ENCODE assay signal across 8 cellular contexts in the genomic region with DNA sequence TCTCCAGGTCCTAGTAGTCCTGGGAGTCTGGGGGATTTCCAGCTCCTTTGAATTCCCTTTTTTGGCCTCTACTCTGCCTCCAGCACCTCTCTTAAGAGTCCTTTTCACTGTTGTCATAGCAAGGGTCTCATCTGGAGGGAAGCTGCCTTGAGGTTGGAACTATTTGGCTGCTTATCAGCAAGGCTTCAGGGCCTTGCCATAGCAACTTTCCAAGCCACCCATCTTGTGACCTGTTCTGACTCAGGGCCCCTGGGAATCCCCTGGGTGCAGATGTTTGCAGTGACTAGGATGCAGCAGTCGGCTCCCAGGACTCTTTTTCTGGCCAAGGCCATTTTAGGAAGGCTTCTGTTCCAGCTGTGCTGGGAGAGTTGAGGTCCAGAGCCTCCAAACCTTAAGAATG. TPM values are rescaled to one million over a fixed set of nuclear protein-coding genes. Genes with fewer than 3 reads are reported as not detected.
A peak's percentile ranks its signal among the peaks of the same experiment; 100 is the strongest.
DNase-seq lines count a peak whose midpoint lies in the region; ATAC-seq and TF ChIP-seq lines count a peak whose summit lies in the region.

No MANE protein-coding gene starts in this region.

- H3K9ac ChIP-seq in mammary epithelial cell (ENCODE audit: insufficient read depth, low read length) = no peak overlapping the region

- no peak overlapping the region for H3K27ac Mint-ChIP-seq in GM23338
- H3K27ac Mint-ChIP-seq in naive thymus-derived CD8-positive, alpha-beta T cell = peak overlapping the region in 4 of 10 donors; percentile 5 to 75 (median 24)

- dilution Hi-C loops in mammary epithelial cell (cut with HindIII; ENCODE audit: low sequenced_read_pairs) = loop anchor here (5.0 kb wide), 1 partner anchor 43 kb away; no protein-coding TSS in a partner anchor

- peak; percentile 48 for DNase-seq in COLO829 (ENCODE audit: low spot score)
- peak; percentile 56 for DNase-seq in mammary epithelial cell
- peak; percentile 21 for DNase-seq in omental fat pad (ENCODE audit: low spot score)
- no peak for DNase-seq in GM23338 (ENCODE audit: low spot score)
- no peak for DNase-seq in COR-L47 (lab: John Stamatoyannopoulos, UW)
- no peak for DNase-seq in cerebellar cortex (ENCODE audit: low spot score)
- DNase-seq in naive thymus-derived CD8-positive, alpha-beta T cell = no peak

- H3K4me3 ChIP-seq in mammary epithelial cell (replicated peaks in 1 of 3; ENCODE audit: insufficient read depth in 1 of 3, low read depth in 2 of 3, low read length in 3 of 3) (no peak overlapping the region), GM23338 (no peak overlapping the region)

- ATAC-seq in HG03354 (IDR thresholded peaks at IDR 0.05; ENCODE audit: poor library complexity, severe bottlenecking, unreplicated experiment) (peak; percentile 50), omental fat pad (ENCODE audit: low FRiP score) (no peak), GM23338 (no peak)
- no peak for ATAC-seq in naive thymus-derived CD8-positive, alpha-beta T cell

- no peaks in the 10 kb centered on the region for H3K9me3 ChIP-seq in mammary epithelial cell (replicated peaks; ENCODE audit: insufficient read depth, low read length)

- no peak overlapping the region for H2AFZ ChIP-seq in mammary epithelial cell (ENCODE audit: low read depth, low read length)
- H2AFZ ChIP-seq in GM23338 = no peak overlapping the region

- H4K20me1 ChIP-seq in mammary epithelial cell (ENCODE audit: insufficient read depth, low read length) = no peaks in the 10 kb centered on the region
- H4K20me1 ChIP-seq in GM23338 (replicated peaks; ENCODE audit: insufficient read depth) = no peaks in the 10 kb centered on the region

- H3K79me2 ChIP-seq in mammary epithelial cell (ENCODE audit: insufficient read depth, low read length) = no peaks in the 10 kb centered on the region
- no peaks in the 10 kb centered on the region for H3K79me2 ChIP-seq in GM23338 (replicated peaks; ENCODE audit: insufficient read depth)

- H3K9me3 Mint-ChIP-seq in GM23338 = no peaks in the 10 kb centered on the region
- H3K9me3 Mint-ChIP-seq in naive thymus-derived CD8-positive, alpha-beta T cell = no peaks in the 10 kb centered on the region

- H3F3A ChIP-seq in GM23338 (replicated peaks; ENCODE audit: low read depth) = no peaks in the 10 kb centered on the region

- H3K36me3 Mint-ChIP-seq in GM23338 (ENCODE audit: low read depth) = no peaks in the 10 kb centered on the region
- H3K36me3 Mint-ChIP-seq in naive thymus-derived CD8-positive, alpha-beta T cell = peaks cover 0 to 15% (median 12%) of the 10 kb centered on the region in 3 donors

- no peak overlapping the region for H3K27ac ChIP-seq in mammary epithelial cell (ENCODE audit: insufficient read depth, low read depth, low read length)
- H3K27ac ChIP-seq in GM23338 (ENCODE audit: low read depth) = no peak overlapping the region

- peaks cover 36% of the 10 kb centered on the region for H3K4me1 Mint-ChIP-seq in GM23338
- peaks cover 8 to 68% (median 17%) of the 10 kb centered on the region in 4 donors for H3K4me1 Mint-ChIP-seq in naive thymus-derived CD8-positive, alpha-beta T cell

- intact Hi-C loops in mammary epithelial cell (cut with micrococcal nuclease) = no loop called here

- peaks cover 6% of the 10 kb centered on the region for H3K27me3 Mint-ChIP-seq in GM23338 (ENCODE audit: insufficient read depth, low read depth, poor library complexity)
- H3K27me3 Mint-ChIP-seq in naive thymus-derived CD8-positive, alpha-beta T cell = no peaks in the 10 kb centered on the region

- H3K27me3 ChIP-seq in mammary epithelial cell (ENCODE audit: insufficient read depth, low read length) (no peaks in the 10 kb centered on the region), GM23338 (ENCODE audit: insufficient read depth) (no peaks in the 10 kb centered on the region; the same call in 1 of the 2 replicates)

- in situ Hi-C loops in mammary epithelial cell (cut with MboI; ENCODE audit: low sequenced_read_pairs in 2 of 2) = no loop called here

- CTCF ChIA-PET in mammary epithelial cell (lab: Charles Lee; ENCODE audit: low non-redundant PET) = no interaction called here

- no peak overlapping the region for H3K4me3 Mint-ChIP-seq in GM23338
- no peak overlapping the region for H3K4me3 Mint-ChIP-seq in naive thymus-derived CD8-positive, alpha-beta T cell

- H3K4me1 ChIP-seq in mammary epithelial cell (ENCODE audit: insufficient read depth, low read length) = peaks cover 5% of the 10 kb centered on the region
- peaks cover 18% of the 10 kb centered on the region; the same call in 1 of the 2 replicates for H3K4me1 ChIP-seq in GM23338 (ENCODE audit: insufficient read depth)

- WGBS in mammary epithelial cell (ENCODE audit: low coverage, missing lambda C conversion rate) = 36% methylated on average over 1 of the region's 1 CpG

- no TSS peak for BruUV-seq in mammary epithelial cell (replicated peaks; lab: Mats Ljungman, UMichigan)

- no peak overlapping the region for H3K4me2 ChIP-seq in mammary epithelial cell (ENCODE audit: insufficient read depth, low read depth, low read length)
- H3K4me2 ChIP-seq in GM23338 = no peak overlapping the region

- POLR2A ChIA-PET in naive thymus-derived CD8-positive, alpha-beta T cell (lab: Charles Lee) = interaction anchor here (0.7 kb wide), 1 partner anchor 259 kb away, joined by 3 read pairs; no protein-coding TSS in a partner anchor

- no peaks in the 10 kb centered on the region for H3K9me2 ChIP-seq in GM23338 (ENCODE audit: insufficient read depth)

- TF ChIP-seq CTCF in mammary epithelial cell (conservative IDR thresholded peaks at IDR 0.05 in 1 of 2, IDR thresholded peaks at IDR 0.05 in 1 of 2; ENCODE audit: extremely low read depth in 1 of 2, insufficient read depth in 1 of 2, low read depth in 1 of 2, low read length in 2 of 2) (no peak), omental fat pad (IDR thresholded peaks at IDR 0.05) (no peak), GM23338 (conservative IDR thresholded peaks at IDR 0.05; ENCODE audit: low read depth in 2 of 2) (no peak)

- no peaks in the 10 kb centered on the region for H3K36me3 ChIP-seq in mammary epithelial cell (ENCODE audit: insufficient read depth, low read length)
- no peaks in the 10 kb centered on the region for H3K36me3 ChIP-seq in GM23338 (ENCODE audit: insufficient read depth)

TF ChIP-seq in GM23338, 12 proteins besides CTCF, POLR2A, EP300 and RAD21 (continues in another document):
- TF ChIP-seq NANOG (IDR thresholded peaks at IDR 0.05; ENCODE audit: borderline replicate concordance) = no peak
- TF ChIP-seq STAT1 (IDR thresholded peaks at IDR 0.05; ENCODE audit: unreplicated experiment) = no peak
- TF ChIP-seq EZH2phosphoT487 (IDR thresholded peaks at IDR 0.05; ENCODE audit: unreplicated experiment) = no peak
- no peak for TF ChIP-seq ZNF331 (CRISPR knock-in tag; IDR thresholded peaks at IDR 0.05; ENCODE audit: low read depth)
- TF ChIP-seq POLR2AphosphoS5 (IDR thresholded peaks at IDR 0.05; ENCODE audit: low read depth) = no peak
- no peak for TF ChIP-seq EZH2 (IDR thresholded peaks at IDR 0.05; ENCODE audit: low read depth, unreplicated experiment)
- TF ChIP-seq, protein P1, sequence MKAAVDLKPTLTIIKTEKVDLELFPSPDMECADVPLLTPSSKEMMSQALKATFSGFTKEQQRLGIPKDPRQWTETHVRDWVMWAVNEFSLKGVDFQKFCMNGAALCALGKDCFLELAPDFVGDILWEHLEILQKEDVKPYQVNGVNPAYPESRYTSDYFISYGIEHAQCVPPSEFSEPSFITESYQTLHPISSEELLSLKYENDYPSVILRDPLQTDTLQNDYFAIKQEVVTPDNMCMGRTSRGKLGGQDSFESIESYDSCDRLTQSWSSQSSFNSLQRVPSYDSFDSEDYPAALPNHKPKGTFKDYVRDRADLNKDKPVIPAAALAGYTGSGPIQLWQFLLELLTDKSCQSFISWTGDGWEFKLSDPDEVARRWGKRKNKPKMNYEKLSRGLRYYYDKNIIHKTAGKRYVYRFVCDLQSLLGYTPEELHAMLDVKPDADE (IDR thresholded peaks at IDR 0.05) = no peak
- no peak for TF ChIP-seq ZNF114 (CRISPR knock-in tag; IDR thresholded peaks at IDR 0.05)
- TF ChIP-seq JUNB (IDR thresholded peaks at IDR 0.05; ENCODE audit: unreplicated experiment) = no peak
- no peak for TF ChIP-seq CREB1 (CRISPR knock-in tag; IDR thresholded peaks at IDR 0.05; ENCODE audit: low read depth)

RNA-seq across cellular contexts. Expression of a gene that starts 12.4 kb away (rescaled TPM):
- total RNA-seq in mammary epithelial cell (10 to 100 TPM; 13.7 to 15.2 TPM), omental fat pad (100 to 1,000 TPM in 3 of 4 donors, 10 to 100 TPM in 1; 90.8 to 133 (median 118) TPM)
- polyA plus RNA-seq in mammary epithelial cell (9.7 TPM), GM23338 (2016; fragmentation: Nextera tagmentation; extraction: Ambion mirVana) (29.7 and 34.9 TPM in 2 replicates)
- 10.6 TPM for polyA minus RNA-seq in mammary epithelial cell
- total RNA-seq in GM23338 (2014; rRNA removed; shearing (Covaris generic)) = 23.9 and 33.2 TPM in 2 replicates
- 1 to 10 TPM; 8.2 to 9.0 TPM for total RNA-seq in naive thymus-derived CD8-positive, alpha-beta T cell
- 1 to 10 TPM; 6.1 to 8.1 (median 6.4) TPM for polyA plus RNA-seq in naive thymus-derived CD8-positive, alpha-beta T cell

RNA-seq across cellular contexts. Expression of a gene that starts 56.8 kb away (rescaled TPM):
- total RNA-seq in mammary epithelial cell = 10 to 100 TPM in 1 of 2 donors, 1 to 10 TPM in 1; 4.2 to 10.5 TPM
- polyA plus RNA-seq in mammary epithelial cell = 23.0 TPM
- polyA minus RNA-seq in mammary epithelial cell = 9.3 TPM
- 10 to 100 TPM; 11.5 to 62.6 (median 15.4) TPM for total RNA-seq in omental fat pad
- total RNA-seq in GM23338 (2014; rRNA removed; shearing (Covaris generic)) = 12.7 and 16.2 TPM in 2 replicates
- polyA plus RNA-seq in GM23338 (2016; fragmentation: Nextera tagmentation; extraction: Ambion mirVana) = 14.6 and 15.8 TPM in 2 replicates
- total RNA-seq in naive thymus-derived CD8-positive, alpha-beta T cell = 10 to 100 TPM; 24.1 to 24.2 TPM
- 10 to 100 TPM; 31.2 to 47.1 (median 38.2) TPM for polyA plus RNA-seq in naive thymus-derived CD8-positive, alpha-beta T cell

Comparison
In these comparisons a context has a peak if more than half of its experiments do, and no peak if none do; other contexts are left out.
1. DNase-seq: peak in COLO829 (single experiment), mammary epithelial cell (single experiment) and omental fat pad (single experiment); none in GM23338 (single experiment), COR-L47 (single experiment), cerebellar cortex (single experiment) and naive thymus-derived CD8-positive, alpha-beta T cell (0 of 10).